Comparison of ENCODE assay signal across 19 cellular contexts in the genomic region with DNA sequence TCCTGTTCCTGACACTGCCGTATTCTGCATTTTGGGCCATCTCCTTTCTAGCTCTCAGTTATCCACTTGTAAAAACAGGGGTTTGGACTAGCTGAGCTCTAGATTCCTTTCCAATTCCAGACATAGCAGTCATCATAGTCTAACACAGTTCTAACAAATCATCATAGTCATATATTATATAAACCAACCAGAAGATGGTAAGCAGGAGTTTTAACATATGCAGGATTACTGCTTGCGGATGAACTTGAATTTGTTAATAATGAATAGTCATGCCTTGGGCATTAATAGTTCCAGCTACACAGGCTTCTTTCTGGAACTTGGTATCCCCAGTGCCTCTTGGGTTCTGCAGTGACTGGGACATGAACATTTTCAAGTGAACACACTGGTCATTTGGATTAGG. TPM values are rescaled to one million over a fixed set of nuclear protein-coding genes. Genes with fewer than 3 reads are reported as not detected.
DNase-seq lines count a peak whose midpoint lies in the region; ATAC-seq, FAIRE-seq and TF ChIP-seq lines count a peak whose summit lies in the region.
"Had no signal": no experiment of that assay in that cellular context is flagged by ENCODE, and none has a peak within 500 bp of the region (broad histone marks: within the 10 kb centered on the region; RNA-seq: fewer than 3 reads in every experiment).

No MANE protein-coding gene starts in this region.

- POLR2A ChIA-PET in HepG2 (lab: Yijun Ruan, JAX): interaction anchor here (1.0 to 2.8 kb wide), 2 partner anchors 9 to 11 kb away, joined by 3 to 10 read pairs; no protein-coding TSS in a partner anchor

- no peak overlapping the region for H3K9ac ChIP-seq in HepG2 (ENCODE audit: insufficient read depth, low read depth, low read length)
- H3K9ac ChIP-seq: BLaER1 treated with 17β-estradiol and CSF1 and Interleukin-3, amounts not matched to agents 10 nM and 100 nM had no signal

- no peaks in the 10 kb centered on the region; a peak in 1 of 5 replicates for H3K27me3 ChIP-seq in HepG2 (ENCODE audit: control insufficient read depth in 1 of 2, insufficient read depth in 2 of 2, low read length in 2 of 2)
- H3K27me3 ChIP-seq in gastrocnemius medialis: no peaks in the 10 kb centered on the region
- no peaks in the 10 kb centered on the region for H3K27me3 ChIP-seq in pancreas
- H3K27me3 ChIP-seq: BLaER1 treated with 17β-estradiol and CSF1 and Interleukin-3, amounts not matched to agents 10 nM and 100 nM; gastroesophageal sphincter had no signal

- 97% methylated on average over 2 of the region's 2 CpGs for WGBS in HepG2 (ENCODE audit: low lambda C conversion rate)
- WGBS in pancreas, 2 donors: 92 to 95% methylated on average over 2 of the region's 2 CpGs

- H3K27me3 Mint-ChIP-seq in Calu3 (ENCODE audit: unreplicated experiment) (no peaks in the 10 kb centered on the region), brain (peaks cover 3% of the 10 kb centered on the region)
- peaks cover 16% of the 10 kb centered on the region for H3K27me3 Mint-ChIP-seq in T-helper 2 cell treated with Interferon-gamma antibody and Interleukin-4, amounts not matched to agents 5 μg/mL and 100 μg/mL, for 36 hours (ENCODE audit: low read depth)

- H3K4me2 ChIP-seq in HepG2 (ENCODE audit: low read depth, low read length): no peak overlapping the region; the same call in 1 of the 2 replicates
- H3K4me2 ChIP-seq: BLaER1 treated with 17β-estradiol and CSF1 and Interleukin-3, amounts not matched to agents 10 nM and 100 nM had no signal

- H4K20me1 ChIP-seq in HepG2 (ENCODE audit: insufficient read depth, low read length): no peaks in the 10 kb centered on the region
- H4K20me1 ChIP-seq: BLaER1 treated with 17β-estradiol and CSF1 and Interleukin-3, amounts not matched to agents 10 nM and 100 nM had no signal

- peaks cover 36% of the 10 kb centered on the region for H3K4me1 ChIP-seq in HepG2 (ENCODE audit: insufficient read depth, low read length)
- peaks cover 28 to 36% of the 10 kb centered on the region in 2 donors for H3K4me1 ChIP-seq in gastrocnemius medialis
- peaks cover 9 to 25% (median 16%) of the 10 kb centered on the region in 3 donors for H3K4me1 ChIP-seq in pancreas

- H3K27ac ChIP-seq in HepG2 (ENCODE audit: extremely low read length, insufficient read depth, low read length) (peak overlapping the region; percentile 50), gastrocnemius medialis (peak overlapping the region; percentile 3 to 50 (median 32)), pancreas (peak overlapping the region in 2 of 4 donors; percentile 28 to 56)
- H3K27ac ChIP-seq: BLaER1 treated with 17β-estradiol and CSF1 and Interleukin-3, amounts not matched to agents 10 nM and 100 nM had no signal

- H3K4me3 ChIP-seq in HepG2 (replicated peaks in 1 of 3; ENCODE audit: insufficient read depth in 1 of 3, low read depth in 2 of 3, low read length in 3 of 3): no peak overlapping the region
- no peak overlapping the region for H3K4me3 ChIP-seq in gastrocnemius medialis
- H3K4me3 ChIP-seq in pancreas: no peak overlapping the region
- H3K4me3 ChIP-seq: BLaER1 treated with 17β-estradiol and CSF1 and Interleukin-3, amounts not matched to agents 10 nM and 100 nM; gastroesophageal sphincter had no signal

- TF ChIP-seq EP300 in HepG2 (IDR thresholded peaks at IDR 0.05; ENCODE audit: low read depth in 2 of 2, low read length in 2 of 2): no peak
- TF ChIP-seq EP300 in HepG2 (CRISPR knock-in tag; IDR thresholded peaks at IDR 0.05; ENCODE audit: borderline replicate concordance): no peak

- H3K79me2 ChIP-seq in HepG2 (ENCODE audit: insufficient read depth, low read length): no peaks in the 10 kb centered on the region

- H3K9me3 ChIP-seq in HepG2 (ENCODE audit: low read length) (peaks cover 10% of the 10 kb centered on the region; the same call in 1 of the 2 replicates), gastrocnemius medialis (no peaks in the 10 kb centered on the region), pancreas (no peaks in the 10 kb centered on the region)

- BruUV-seq in Calu3 (replicated peaks; lab: Mats Ljungman, UMichigan): no TSS peak
- BruUV-seq in HepG2 (replicated peaks; lab: Mats Ljungman, UMichigan): no TSS peak

- no peak overlapping the region for H2AFZ ChIP-seq in HepG2 (ENCODE audit: low read length)

- H3K4me3 Mint-ChIP-seq in Calu3 (ENCODE audit: low read depth, unreplicated experiment): no peak overlapping the region
- no peak overlapping the region for H3K4me3 Mint-ChIP-seq in brain
- no peak overlapping the region for H3K4me3 Mint-ChIP-seq in T-helper 2 cell treated with Interferon-gamma antibody and Interleukin-4, amounts not matched to agents 5 μg/mL and 100 μg/mL, for 36 hours
- H3K4me3 Mint-ChIP-seq: immature natural killer cell had no signal

- no peak for TF ChIP-seq RAD21 in HepG2 (CRISPR knock-in tag; IDR thresholded peaks at IDR 0.05)

- peak overlapping the region; percentile 7 for H3K27ac Mint-ChIP-seq in Calu3 (ENCODE audit: unreplicated experiment)
- peak overlapping the region in 3 of 5 experiments; percentile 63 to 86 (median 64) for H3K27ac Mint-ChIP-seq in brain
- no peak overlapping the region for H3K27ac Mint-ChIP-seq in T-helper 2 cell treated with Interferon-gamma antibody and Interleukin-4, amounts not matched to agents 5 μg/mL and 100 μg/mL, for 36 hours
- H3K27ac Mint-ChIP-seq: immature natural killer cell had no signal

- no peak for TF ChIP-seq POLR2A in HepG2 (IDR thresholded peaks at IDR 0.05; ENCODE audit: insufficient read depth in 1 of 2, low read depth in 2 of 2, low read length in 2 of 2)
- no peak for TF ChIP-seq POLR2A in gastrocnemius medialis (IDR thresholded peaks at IDR 0.05)

- ATAC-seq in HepG2 (no peak), gastrocnemius medialis (no peak), pancreas (no peak), GM21576 (IDR thresholded peaks at IDR 0.05; ENCODE audit: unreplicated experiment) (no peak)
- ATAC-seq: gastroesophageal sphincter had no signal

- no peaks in the 10 kb centered on the region for H3K36me3 Mint-ChIP-seq in Calu3 (ENCODE audit: insufficient read depth, unreplicated experiment)
- H3K36me3 Mint-ChIP-seq in brain: peaks cover 37% of the 10 kb centered on the region
- no peaks in the 10 kb centered on the region for H3K36me3 Mint-ChIP-seq in T-helper 2 cell treated with Interferon-gamma antibody and Interleukin-4, amounts not matched to agents 5 μg/mL and 100 μg/mL, for 36 hours (ENCODE audit: low read depth)
- H3K36me3 Mint-ChIP-seq: immature natural killer cell had no signal

- H3K9me3 Mint-ChIP-seq in Calu3 (ENCODE audit: low read depth, unreplicated experiment): peaks cover 3% of the 10 kb centered on the region
- H3K9me3 Mint-ChIP-seq in brain: peaks cover 12 to 18% (median 16%) of the 10 kb centered on the region in 5 experiments
- H3K9me3 Mint-ChIP-seq in T-helper 2 cell treated with Interferon-gamma antibody and Interleukin-4, amounts not matched to agents 5 μg/mL and 100 μg/mL, for 36 hours: no peaks in the 10 kb centered on the region

- in situ Hi-C loops in HepG2 (cut with HindIII; ENCODE audit: extremely low pct_ligation_motif_present, low pct_unique_long_range_greater_than_20kb) (no loop called here), gastrocnemius medialis (cut with MboI; ENCODE audit: low sequenced_read_pairs in 4 of 4) (no loop called here)

- DNase-seq in Calu3 (no peak), HepG2 (ENCODE audit: low spot score) (no peak), gastrocnemius medialis (no peak), pancreas (no peak), CD1c-positive myeloid dendritic cell (ENCODE audit: extremely low spot score) (no peak)
- no peak for DNase-seq in T-helper 2 cell treated with Interferon-gamma antibody and Interleukin-4, amounts not matched to agents 5 μg/mL and 100 μg/mL, for 36 hours (ENCODE audit: low spot score)
- DNase-seq: activated effector memory CD4-positive, alpha-beta T cell treated with Interleukin-2 at 50 U/mL for 16 hours; anterior cingulate cortex; DMS79; immature natural killer cell; NCI-H2081; NCI-H82; stimulated activated CD4-positive, alpha-beta T cell treated with anti-CD3 and anti-CD28 coated beads, Interleukin-2, amount 100 ng/mL, for 48 hours; stimulated activated CD8-positive, alpha-beta memory T cell treated with anti-CD3 and anti-CD28 coated beads, Interleukin-4, amount 100 ng/mL, for 48 hours had no signal

- H3K4me1 Mint-ChIP-seq in Calu3 (ENCODE audit: low read depth, unreplicated experiment) (peaks cover 44% of the 10 kb centered on the region), brain (peaks cover 29% of the 10 kb centered on the region)
- H3K4me1 Mint-ChIP-seq in T-helper 2 cell treated with Interferon-gamma antibody and Interleukin-4, amounts not matched to agents 5 μg/mL and 100 μg/mL, for 36 hours (ENCODE audit: low read depth): no peaks in the 10 kb centered on the region
- H3K4me1 Mint-ChIP-seq: immature natural killer cell had no signal

- H3K36me3 ChIP-seq in HepG2 (replicated peaks in 1 of 2; ENCODE audit: control insufficient read depth in 1 of 2, insufficient read depth in 2 of 2, low read length in 2 of 2): no peaks in the 10 kb centered on the region; a peak in 1 of 5 replicates
- no peaks in the 10 kb centered on the region for H3K36me3 ChIP-seq in gastrocnemius medialis
- no peaks in the 10 kb centered on the region for H3K36me3 ChIP-seq in pancreas
- H3K36me3 ChIP-seq: BLaER1 treated with 17β-estradiol and CSF1 and Interleukin-3, amounts not matched to agents 10 nM and 100 nM had no signal

- CTCF ChIA-PET in Calu3 (lab: Charles Lee): interaction anchor here (1.3 to 3.3 kb wide), 4 partner anchors 9 to 41 kb away, joined by 3 to 14 read pairs (median 5); no protein-coding TSS in a partner anchor
- CTCF ChIA-PET in HepG2 (lab: Yijun Ruan, JAX; ENCODE audit: low intra/inter-chr PET ratio, low total read pairs): no interaction called here

- FAIRE-seq in HepG2 (lab: Jason Lieb, UNC) (no peak), pancreas (lab: Jason Lieb, UNC) (no peak)
- FAIRE-seq: H54 had no signal

- intact Hi-C loops in Calu3 (cut with micrococcal nuclease; ENCODE audit: unreplicated experiment): no loop called here
- intact Hi-C loops in HepG2 (cut with micrococcal nuclease; ENCODE audit: unreplicated experiment): no loop called here
- intact Hi-C loops in gastrocnemius medialis (cut with DNase I; ENCODE audit: low total_unique reads): no loop called here
- intact Hi-C loops in pancreas (cut with DNase I): no loop called here

- TF ChIP-seq CTCF in Calu3 (IDR thresholded peaks at IDR 0.05; ENCODE audit: unreplicated experiment) (no peak), brain (conservative IDR thresholded peaks at IDR 0.05) (no peak), HepG2 (CRISPR knock-in tag; IDR thresholded peaks at IDR 0.05) (no peak), gastrocnemius medialis (IDR thresholded peaks at IDR 0.05 in 4 of 5, conservative IDR thresholded peaks at IDR 0.05 in 1 of 5) (no peak), pancreas (IDR thresholded peaks at IDR 0.05) (no peak)

RNA-seq across cellular contexts. Expression of gene MASP1, which starts 26.6 kb away (rescaled TPM):
- total RNA-seq in Calu3 (2022): 0.17 and 0.59 TPM in 2 replicates
- 4.0 TPM for polyA plus RNA-seq in brain (ENCODE audit: insufficient read depth, low read depth, low replicate concordance)
- total RNA-seq in HepG2 (2016; rRNA removed; fragmentation: Illumina TruSeq; extraction: Trizol): 9.3 and 10.8 TPM in 2 replicates
- total RNA-seq in HepG2 (2016; cell fraction: cytosol; rRNA removed; fragmentation: Illumina TruSeq; extraction: Trizol; ENCODE audit: low read depth): 1.7 and 3.3 TPM in 2 replicates
- total RNA-seq in HepG2 (2016; cell fraction: insoluble cytoplasmic fraction; rRNA removed; fragmentation: Illumina TruSeq; extraction: Trizol): 9.1 and 10.4 TPM in 2 replicates
- total RNA-seq in HepG2 (2016; cell fraction: membrane; rRNA removed; fragmentation: Illumina TruSeq; extraction: Trizol): 6.3 and 6.5 TPM in 2 replicates
- total RNA-seq in HepG2 (2016; cell fraction: nucleus; rRNA removed; fragmentation: Illumina TruSeq; extraction: Trizol): 12.0 and 12.7 TPM in 2 replicates
- polyA plus RNA-seq in HepG2 (2011; rRNA removed): 56.0 and 101 TPM in 2 replicates
- polyA plus RNA-seq in HepG2 (2011; cell fraction: cytosol; rRNA removed): 57.2 and 89.8 TPM in 2 replicates
- 40.9 and 70.4 TPM in 2 replicates for polyA plus RNA-seq in HepG2 (2011; cell fraction: nucleus; rRNA removed)
- polyA plus RNA-seq in HepG2 (2012): 68.4 and 103 TPM in 2 replicates
- polyA plus RNA-seq in HepG2 (2016; cell fraction: cytosol; fragmentation: Illumina TruSeq; extraction: Trizol; ENCODE audit: low read depth): 2.1 and 3.3 TPM in 2 replicates
- polyA plus RNA-seq in HepG2 (2016; cell fraction: insoluble cytoplasmic fraction; fragmentation: Illumina TruSeq; extraction: Trizol; ENCODE audit: low read depth): 6.9 and 8.4 TPM in 2 replicates
- 3.7 and 3.9 TPM in 2 replicates for polyA plus RNA-seq in HepG2 (2016; cell fraction: membrane; fragmentation: Illumina TruSeq; extraction: Trizol; ENCODE audit: low read depth)
- 8.7 and 10.5 TPM in 2 replicates for polyA plus RNA-seq in HepG2 (2016; cell fraction: nucleus; fragmentation: Illumina TruSeq; extraction: Trizol; ENCODE audit: insufficient read depth, low read depth)
- 15.9 and 150 TPM in 2 replicates for polyA minus RNA-seq in HepG2 (2011; rRNA and poly(A)+ RNA removed; ENCODE audit: low replicate concordance)
- polyA minus RNA-seq in HepG2 (2011; cell fraction: cytosol; rRNA and poly(A)+ RNA removed): 35.9 and 59.8 TPM in 2 replicates
- polyA minus RNA-seq in HepG2 (2011; cell fraction: nucleus; rRNA and poly(A)+ RNA removed): 42.6 and 75.7 TPM in 2 replicates
- total RNA-seq in gastrocnemius medialis: 1 to 10 TPM in 2 of 4 donors, under 1 TPM in 2; 0.27 to 7.3 (median 2.6) TPM
- total RNA-seq in pancreas: 1 to 10 TPM in 2 of 6 donors, under 1 TPM in 4; 0.06 to 1.3 (median 0.43) TPM
- polyA plus RNA-seq in pancreas: under 1 TPM; 0.30 to 0.31 TPM
- polyA plus RNA-seq: immature natural killer cell had no signal
